Comparison of ENCODE assay signal across 30 cellular contexts in the genomic region with DNA sequence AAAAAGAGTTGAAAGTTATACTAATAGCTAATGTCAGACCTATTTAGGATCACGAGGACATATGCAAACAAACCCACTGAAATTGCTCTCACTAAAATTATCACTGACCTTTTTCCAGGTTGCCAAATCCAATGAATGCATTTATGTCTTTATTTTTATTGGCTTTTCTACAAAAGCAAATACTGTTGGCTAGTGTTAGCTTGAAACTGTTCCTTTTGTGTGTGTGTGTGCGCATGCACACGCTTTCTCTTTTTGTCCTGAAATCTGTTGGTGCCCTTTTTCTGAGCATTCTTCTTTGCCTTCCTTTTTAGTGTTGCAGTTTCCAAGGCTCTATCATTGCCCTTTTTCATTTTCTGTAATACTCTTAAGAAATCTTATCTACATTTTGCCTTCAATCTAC.
"Had no signal": no experiment of that assay in that cellular context is flagged by ENCODE, and none has a peak within 500 bp of the region (broad histone marks: within the 10 kb centered on the region; RNA-seq: fewer than 3 reads in every experiment).

No MANE protein-coding gene starts in this region.

- H3K4me1 ChIP-seq: adrenal gland, gastrocnemius medialis had no signal

- H3K36me3 ChIP-seq: adrenal gland, cardiac muscle cell, gastrocnemius medialis, thoracic aorta had no signal

- H3K9me3 ChIP-seq: gastrocnemius medialis, thoracic aorta had no signal

- H3K4me3 ChIP-seq: adrenal gland, cardiac muscle cell, coronary artery, dorsolateral prefrontal cortex, gastrocnemius medialis, skin epidermis, thoracic aorta had no signal

- ATAC-seq: gastrocnemius medialis; left cardiac atrium; sciatic nerve; stimulated activated effector memory CD8-positive, alpha-beta T cell treated with anti-CD3 and anti-CD28 coated beads, Interleukin-12 subunit alpha, Interleukin-12 subunit beta, amount 100 ng/mL, for 72 hours had no signal

- H3K27ac ChIP-seq: adrenal gland, cardiac muscle cell, coronary artery, dorsolateral prefrontal cortex, gastrocnemius medialis, skin epidermis, thoracic aorta had no signal

- DNase-seq: activated CD4-positive, alpha-beta memory T cell treated with anti-CD3 and anti-CD28 coated beads for 36 hours; activated CD4-positive, alpha-beta T cell treated with anti-CD3 and anti-CD28 coated beads, Interleukin-2, amount 10 ng/mL, durations not matched to agents 24 days and 14 days; activated CD4-positive, CD25-positive, alpha-beta regulatory T cell treated with anti-CD3 and anti-CD28 coated beads, Interleukin-2, amount 50 U/mL, for 72 hours; activated CD8-positive, alpha-beta memory T cell treated with anti-CD3 and anti-CD28 coated beads, Interleukin-2, amount 50 U/mL, for 4 hours; activated effector memory CD4-positive, alpha-beta T cell treated with anti-CD3 and anti-CD28 coated beads, Interleukin-2, amount 50 U/mL, for 16 hours; activated naive CD4-positive, alpha-beta T cell treated with anti-CD3 and anti-CD28 coated beads for 36 hours; activated naive CD8-positive, alpha-beta T cell treated with anti-CD3 and anti-CD28 coated beads for 36 hours; activated T-cell treated with anti-CD3 and anti-CD28 coated beads, Interleukin-2, amount 50 U/mL, for 1 hour; adrenal gland; aorta; cerebellar nuclear complex; dorsolateral prefrontal cortex; effector memory CD4-positive, alpha-beta T cell; gastrocnemius medialis; hippocampal formation; left cardiac atrium; mammary epithelial cell; posterior cingulate gyrus; stimulated activated CD4-positive, alpha-beta T cell treated with anti-CD3 and anti-CD28 coated beads, Interleukin-12 subunit alpha, Interleukin-12 subunit beta, amount 100 ng/mL, for 4 hours; stimulated activated CD4-positive, alpha-beta T cell treated with anti-CD3 and anti-CD28 coated beads, Interleukin-4, amount 100 ng/mL, for 1 hour; T1000; trophoblast cell had no signal

- H3K27me3 ChIP-seq: adrenal gland, cardiac muscle cell, dorsolateral prefrontal cortex, gastrocnemius medialis had no signal

- FAIRE-seq: keratinocyte, urothelium cell line had no signal
